Comparison of ENCODE assay signal across 1 cellular context in genomic region chr1:167344605-167345385, GRCh38.
TF ChIP-seq lines count a peak whose summit lies in the region.

No MANE protein-coding gene starts in this region.

TF ChIP-seq in WTC11, 78 proteins besides CTCF, POLR2A, EP300 and RAD21 (continued from another document):
- TF ChIP-seq E2F5 (CRISPR knock-in tag; IDR thresholded peaks at IDR 0.05) (no peak), ZNF423 (CRISPR knock-in tag; IDR thresholded peaks at IDR 0.05) (no peak), ZBTB21 (CRISPR knock-in tag; IDR thresholded peaks at IDR 0.05; ENCODE audit: borderline replicate concordance) (no peak), ZNF219 (CRISPR knock-in tag; IDR thresholded peaks at IDR 0.05; ENCODE audit: borderline replicate concordance) (no peak), SMAD4 (CRISPR knock-in tag; IDR thresholded peaks at IDR 0.05) (no peak)
